Comparison of ENCODE assay signal across 7 cellular contexts in the genomic region with DNA sequence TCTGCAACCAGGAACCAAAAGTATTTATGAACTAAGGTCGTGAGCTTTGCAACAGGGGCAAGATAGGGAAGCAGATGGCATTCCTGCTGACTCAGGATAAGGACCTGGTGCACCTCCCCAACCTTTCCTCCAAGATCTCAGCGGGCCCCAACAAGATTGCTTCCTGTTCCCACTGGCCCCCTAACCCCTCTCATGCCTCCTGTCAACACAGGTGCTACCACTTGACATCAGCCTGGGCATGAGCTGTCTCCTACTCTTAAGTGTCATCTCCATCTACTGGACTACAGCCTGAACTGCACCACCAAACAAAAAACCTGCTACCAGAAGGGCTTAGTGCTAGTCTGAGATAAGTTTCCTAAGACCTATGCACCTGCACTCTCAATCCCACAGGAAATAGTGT. TPM values are rescaled to one million over a fixed set of nuclear protein-coding genes. Genes with fewer than 3 reads are reported as not detected.
DNase-seq lines count a peak whose midpoint lies in the region; ATAC-seq and TF ChIP-seq lines count a peak whose summit lies in the region.

No MANE protein-coding gene starts in this region.

- peak; percentile 46 for ATAC-seq in HG03378 (IDR thresholded peaks at IDR 0.05; ENCODE audit: unreplicated experiment)
- peak; percentile 61 for ATAC-seq in stimulated activated naive CD8-positive, alpha-beta T cell treated with anti-CD3 and anti-CD28 coated beads, Interleukin-15, Interleukin-2, amounts not matched to agents 100 U/mL and 50 U/mL, for 24 hours

- no peaks in the 10 kb centered on the region for H3K4me1 ChIP-seq in Peyer's patch
- H3K4me1 ChIP-seq in spleen, result no peaks in the 10 kb centered on the region

- TF ChIP-seq CTCF in Peyer's patch (IDR thresholded peaks at IDR 0.05) (peak in 4 of 6 experiments; percentile 18 to 56 (median 46)), fibroblast of the aortic adventitia (IDR thresholded peaks at IDR 0.05; ENCODE audit: insufficient read depth, low read length) (peak; percentile 44), spleen (IDR thresholded peaks at IDR 0.05 in 8 of 11, conservative IDR thresholded peaks at IDR 0.05 in 3 of 11) (peak in 2 of 11 experiments; percentile 8 to 13)

- H3K27me3 ChIP-seq in Peyer's patch (no peaks in the 10 kb centered on the region), spleen (replicated peaks in 1 of 7) (no peaks in the 10 kb centered on the region)

- TF ChIP-seq POLR2A in Peyer's patch (IDR thresholded peaks at IDR 0.05) (no peak), spleen (IDR thresholded peaks at IDR 0.05) (no peak)

- DNase-seq in EL, result peak; percentile 26
- DNase-seq in Peyer's patch, result peak in 1 of 3 donors; percentile 49
- peak; percentile 18 for DNase-seq in fibroblast of the aortic adventitia (ENCODE audit: low read depth)
- DNase-seq in stimulated activated naive CD8-positive, alpha-beta T cell treated with anti-CD3 and anti-CD28 coated beads, Interleukin-15, Interleukin-2, amounts not matched to agents 100 U/mL and 50 U/mL, for 24 hours, result peak; percentile 7
- no peak for DNase-seq in medulla oblongata (ENCODE audit: extremely low spot score)
- no peak for DNase-seq in spleen

- intact Hi-C loops in spleen (cut with DNase I; ENCODE audit: low total_unique reads), result no loop called here

- 24 to 39% (median 35%) methylated on average over 2 of the region's 2 CpGs for WGBS in spleen, 5 donors

- H3K36me3 ChIP-seq in Peyer's patch, result peaks cover 0 to 34% (median 0%) of the 10 kb centered on the region in 3 donors
- H3K36me3 ChIP-seq in spleen, result peaks cover 6 to 72% (median 44%) of the 10 kb centered on the region in 6 donors

- no peak overlapping the region for H3K4me3 ChIP-seq in Peyer's patch
- H3K4me3 ChIP-seq in fibroblast of the aortic adventitia (ENCODE audit: low read depth, low read length), result no peak overlapping the region
- no peak overlapping the region for H3K4me3 ChIP-seq in spleen

- H3K9me3 ChIP-seq in Peyer's patch (no peaks in the 10 kb centered on the region), spleen (peaks cover 0 to 31% (median 16%) of the 10 kb centered on the region in 8 donors)

- H3K27ac ChIP-seq in Peyer's patch, result no peak overlapping the region
- H3K27ac ChIP-seq in spleen, result no peak overlapping the region

RNA-seq across cellular contexts. Expression of gene MED6, which starts 32.7 kb away (rescaled TPM):
- total RNA-seq in Peyer's patch (10 to 100 TPM; 26.0 to 42.1 (median 28.1) TPM), fibroblast of the aortic adventitia (ENCODE audit: low replicate concordance) (19.7 and 39.6 TPM in 2 replicates), spleen (10 to 100 TPM; 36.7 to 55.7 (median 43.1) TPM)
- polyA plus RNA-seq in spleen, result 10 to 100 TPM; 15.2 to 19.4 (median 18.9) TPM

RNA-seq across cellular contexts. Expression of gene ADAM20, which starts 33.0 kb away (rescaled TPM):
- total RNA-seq in Peyer's patch (1 to 10 TPM in 2 of 4 donors, under 1 TPM in 2; 0.53 to 3.2 (median 1.4) TPM), fibroblast of the aortic adventitia (ENCODE audit: low replicate concordance) (1.3 and 1.4 TPM in 2 replicates), spleen (1 to 10 TPM; 1.2 to 4.8 (median 2.4) TPM)
- under 1 TPM; 0.05 to 0.07 (median 0.06) TPM for polyA plus RNA-seq in spleen

Comparison
In these comparisons a context has a peak if more than half of its experiments do, and no peak if none do; other contexts are left out.
1. DNase-seq: peak in EL (single experiment), fibroblast of the aortic adventitia (single experiment) and stimulated activated naive CD8-positive, alpha-beta T cell treated with anti-CD3 and anti-CD28 coated beads, Interleukin-15, Interleukin-2, amounts not matched to agents 100 U/mL and 50 U/mL, for 24 hours (single experiment); none in medulla oblongata (single experiment) and spleen (single experiment).